In the genomic region with DNA sequence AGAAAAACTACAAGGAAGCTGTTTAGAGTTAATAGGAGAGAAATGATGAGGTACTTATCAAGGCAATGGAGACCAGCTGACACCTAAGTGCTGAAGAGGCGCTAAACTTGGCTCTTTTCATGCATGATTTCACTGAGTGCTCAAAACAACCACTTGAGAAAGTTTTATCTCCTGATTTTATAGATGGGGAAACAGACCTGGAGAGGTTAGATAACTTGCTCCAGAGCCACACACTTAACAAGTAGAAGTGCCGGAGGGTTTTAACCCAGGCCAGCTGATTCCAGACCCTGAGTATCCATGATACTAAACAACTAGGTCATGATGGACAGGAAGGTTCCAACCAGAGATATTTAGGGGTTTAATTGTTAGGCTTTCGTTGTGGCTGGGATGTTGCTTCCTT, we compare ENCODE assay signal across 1 cellular context.
TF ChIP-seq lines count a peak whose summit lies in the region.

No MANE protein-coding gene starts in this region.

TF ChIP-seq in HEK293, 187 proteins besides CTCF, POLR2A, EP300 and RAD21 (continued from another document):
- TF ChIP-seq ZNF629 (tag by site-specific recombination; IDR thresholded peaks at IDR 0.05) (peak; percentile 65), TSHZ1 (tag by site-specific recombination; IDR thresholded peaks at IDR 0.05; ENCODE audit: borderline replicate concordance) (peak; percentile 88; the same call in 1 of the 2 replicates), ZNF155 (tag by site-specific recombination; IDR thresholded peaks at IDR 0.05) (no peak), ZSCAN30 (tag by site-specific recombination; IDR thresholded peaks at IDR 0.05) (peak; percentile 72; the same call in 1 of the 2 replicates), ZNF521 (tag by site-specific recombination; IDR thresholded peaks at IDR 0.05) (no peak), ZIC2 (tag by site-specific recombination; IDR thresholded peaks at IDR 0.05) (no peak), ZNF280D (tag by site-specific recombination; IDR thresholded peaks at IDR 0.05) (no peak), ZNF510 (tag by site-specific recombination; IDR thresholded peaks at IDR 0.05; ENCODE audit: insufficient replicate concordance) (no peak), SP3 (tag by site-specific recombination; IDR thresholded peaks at IDR 0.05) (peak; percentile 40; the same call in 1 of the 2 replicates), ZNF18 (tag by site-specific recombination; IDR thresholded peaks at IDR 0.05) (peak; percentile 77)
